14 cellular contexts compared by ENCODE assay signal in the genomic region with DNA sequence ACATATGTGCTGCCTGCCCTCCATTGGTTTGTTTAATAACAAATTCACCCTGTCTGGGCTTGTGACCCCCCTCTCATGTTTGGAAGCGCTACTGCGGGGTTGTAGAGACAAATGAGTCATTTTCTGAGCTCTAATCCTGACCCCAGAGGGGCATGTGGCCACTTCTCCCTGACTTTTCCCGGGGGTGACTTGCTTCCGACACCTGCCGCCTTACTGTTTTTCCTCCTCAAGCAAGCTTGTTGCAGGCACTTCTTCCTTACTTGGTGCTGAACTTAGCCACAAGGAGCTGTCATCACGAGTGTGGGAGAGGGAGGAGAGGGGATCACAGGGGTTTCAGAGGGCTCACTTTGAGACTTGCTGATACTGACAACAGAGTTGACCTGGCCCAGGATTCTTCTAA.
DNase-seq lines count a peak whose midpoint lies in the region; ATAC-seq and TF ChIP-seq lines count a peak whose summit lies in the region.
"Had no signal": no experiment of that assay in that cellular context is flagged by ENCODE, and none has a peak within 500 bp of the region (broad histone marks: within the 10 kb centered on the region; RNA-seq: fewer than 3 reads in every experiment).

No MANE protein-coding gene starts in this region.

- no peak for TF ChIP-seq CTCF in esophagus muscularis mucosa (IDR thresholded peaks at IDR 0.05)
- TF ChIP-seq CTCF in upper lobe of right lung (IDR thresholded peaks at IDR 0.05) = no peak

- peak overlapping the region; percentile 96 for H3K27ac Mint-ChIP-seq in activated CD8-positive, alpha-beta T cell treated with anti-CD3 and anti-CD28 coated beads, Interleukin-2, amount 10 ng/mL, durations not matched to agents 7 days and 5 days

- H3K4me3 Mint-ChIP-seq in activated CD8-positive, alpha-beta T cell treated with anti-CD3 and anti-CD28 coated beads, Interleukin-2, amount 10 ng/mL, durations not matched to agents 7 days and 5 days = peak overlapping the region; percentile 72

- peaks cover 29 to 34% (median 31%) of the 10 kb centered on the region in 4 donors for H3K4me1 ChIP-seq in esophagus muscularis mucosa
- peaks cover 7% of the 10 kb centered on the region for H3K4me1 ChIP-seq in upper lobe of right lung
- H3K4me1 ChIP-seq: colonic mucosa had no signal

- peak; percentile 22 for DNase-seq in activated T-cell treated with anti-CD3 and anti-CD28 coated beads, Interleukin-2, amount 50 U/mL, for 1 hour
- DNase-seq in activated T-cell treated with anti-CD3 and anti-CD28 coated beads for 4 hours = no peak
- no peak for DNase-seq in activated CD8-positive, alpha-beta T cell treated with anti-CD3 and anti-CD28 coated beads, Interleukin-2, amount 10 ng/mL, durations not matched to agents 7 days and 5 days
- peak; percentile 86 for DNase-seq in esophagus muscularis mucosa (ENCODE audit: extremely low spot score)
- DNase-seq in stimulated activated naive CD8-positive, alpha-beta T cell treated with anti-CD3 and anti-CD28 coated beads, Interleukin-15, Interleukin-2, amounts not matched to agents 100 U/mL and 50 U/mL, for 24 hours = no peak
- no peak for DNase-seq in midbrain (lab: John Stamatoyannopoulos, UW)
- no peak for DNase-seq in upper lobe of right lung
- no peak for DNase-seq in HCEC 1CT
- DNase-seq: activated CD4-positive, alpha-beta T cell treated with anti-CD3 and anti-CD28 coated beads, Interleukin-2, amount 50 U/mL, for 48 hours; adrenal gland; colonic mucosa; lower lobe of right lung; NCI-H1694 treated with DMSO at 0.1 percent for 48 hours; nucleus accumbens had no signal

- H3K4me3 ChIP-seq in esophagus muscularis mucosa (no peak overlapping the region), upper lobe of right lung (no peak overlapping the region)
- H3K4me3 ChIP-seq: adrenal gland, colonic mucosa, lower lobe of right lung had no signal

- WGBS in esophagus muscularis mucosa = 66% methylated on average over 6 of the region's 6 CpGs

- ATAC-seq in activated CD8-positive, alpha-beta T cell treated with anti-CD3 and anti-CD28 coated beads, Interleukin-2, amount 10 ng/mL, durations not matched to agents 7 days and 5 days = peak; percentile 11
- ATAC-seq in stimulated activated naive CD8-positive, alpha-beta T cell treated with anti-CD3 and anti-CD28 coated beads, Interleukin-15, Interleukin-2, amounts not matched to agents 100 U/mL and 50 U/mL, for 24 hours = peak; percentile 31
- ATAC-seq in upper lobe of right lung = no peak

- TF ChIP-seq POLR2A in esophagus muscularis mucosa (IDR thresholded peaks at IDR 0.05; ENCODE audit: low read depth) = no peak

- POLR2A ChIA-PET in activated CD8-positive, alpha-beta T cell treated with anti-CD3 and anti-CD28 coated beads, Interleukin-2, amount 10 ng/mL, durations not matched to agents 7 days and 5 days (lab: Charles Lee) = interaction anchor here (0.6 to 4.4 kb wide), 16 partner anchors 15 to 376 kb away, joined by 3 to 87 read pairs (median 5); partner anchors contain the start of genes C5orf63, LMNB1, MARCHF3 and PHAX

- CTCF ChIA-PET in activated CD8-positive, alpha-beta T cell treated with anti-CD3 and anti-CD28 coated beads, Interleukin-2, amount 10 ng/mL, durations not matched to agents 7 days and 5 days (lab: Charles Lee) = interaction anchor here (0.6 to 4.2 kb wide), 8 partner anchors 15 to 252 kb away, joined by 3 to 17 read pairs (median 4); partner anchors contain the start of gene PHAX

- H3K27me3 ChIP-seq in esophagus muscularis mucosa (no peaks in the 10 kb centered on the region), upper lobe of right lung (no peaks in the 10 kb centered on the region)
- H3K27me3 ChIP-seq: adrenal gland, colonic mucosa had no signal

- H3K36me3 Mint-ChIP-seq in activated CD8-positive, alpha-beta T cell treated with anti-CD3 and anti-CD28 coated beads, Interleukin-2, amount 10 ng/mL, durations not matched to agents 7 days and 5 days (ENCODE audit: low read depth) = peaks cover 45% of the 10 kb centered on the region

- no peaks in the 10 kb centered on the region for H3K9me3 Mint-ChIP-seq in activated CD8-positive, alpha-beta T cell treated with anti-CD3 and anti-CD28 coated beads, Interleukin-2, amount 10 ng/mL, durations not matched to agents 7 days and 5 days (ENCODE audit: insufficient read depth)

- H3K9me3 ChIP-seq in esophagus muscularis mucosa (no peaks in the 10 kb centered on the region), upper lobe of right lung (no peaks in the 10 kb centered on the region)
- H3K9me3 ChIP-seq: adrenal gland, colonic mucosa, lower lobe of right lung had no signal

- H3K27ac ChIP-seq in esophagus muscularis mucosa (replicated peaks in 1 of 4) (peak overlapping the region in 2 of 4 donors; percentile 56 to 67), upper lobe of right lung (no peak overlapping the region)

- TF ChIP-seq EP300 in esophagus muscularis mucosa (IDR thresholded peaks at IDR 0.05) = no peak

- intact Hi-C loops in esophagus muscularis mucosa (cut with DNase I) = no loop called here
- intact Hi-C loops in upper lobe of right lung (cut with DNase I) = no loop called here

- H3K36me3 ChIP-seq in esophagus muscularis mucosa = no peaks in the 10 kb centered on the region
- no peaks in the 10 kb centered on the region for H3K36me3 ChIP-seq in upper lobe of right lung
- H3K36me3 ChIP-seq: adrenal gland, colonic mucosa, lower lobe of right lung had no signal

- H3K4me1 Mint-ChIP-seq in activated CD8-positive, alpha-beta T cell treated with anti-CD3 and anti-CD28 coated beads, Interleukin-2, amount 10 ng/mL, durations not matched to agents 7 days and 5 days (ENCODE audit: low read depth) = peaks cover 56% of the 10 kb centered on the region

- no peaks in the 10 kb centered on the region for H3K27me3 Mint-ChIP-seq in activated CD8-positive, alpha-beta T cell treated with anti-CD3 and anti-CD28 coated beads, Interleukin-2, amount 10 ng/mL, durations not matched to agents 7 days and 5 days (ENCODE audit: low read depth)

Comparison
In these comparisons a context has a peak if more than half of its experiments do, and no peak if none do; other contexts are left out.
1. DNase-seq: peak in activated T-cell treated with anti-CD3 and anti-CD28 coated beads, Interleukin-2, amount 50 U/mL, for 1 hour (single experiment) and esophagus muscularis mucosa (single experiment); none in activated T-cell treated with anti-CD3 and anti-CD28 coated beads for 4 hours (single experiment), activated CD8-positive, alpha-beta T cell treated with anti-CD3 and anti-CD28 coated beads, Interleukin-2, amount 10 ng/mL, durations not matched to agents 7 days and 5 days (single experiment), stimulated activated naive CD8-positive, alpha-beta T cell treated with anti-CD3 and anti-CD28 coated beads, Interleukin-15, Interleukin-2, amounts not matched to agents 100 U/mL and 50 U/mL, for 24 hours (single experiment), midbrain (single experiment), upper lobe of right lung (single experiment) and HCEC 1CT (single experiment).